23 cellular contexts compared by ENCODE assay signal in the genomic region with DNA sequence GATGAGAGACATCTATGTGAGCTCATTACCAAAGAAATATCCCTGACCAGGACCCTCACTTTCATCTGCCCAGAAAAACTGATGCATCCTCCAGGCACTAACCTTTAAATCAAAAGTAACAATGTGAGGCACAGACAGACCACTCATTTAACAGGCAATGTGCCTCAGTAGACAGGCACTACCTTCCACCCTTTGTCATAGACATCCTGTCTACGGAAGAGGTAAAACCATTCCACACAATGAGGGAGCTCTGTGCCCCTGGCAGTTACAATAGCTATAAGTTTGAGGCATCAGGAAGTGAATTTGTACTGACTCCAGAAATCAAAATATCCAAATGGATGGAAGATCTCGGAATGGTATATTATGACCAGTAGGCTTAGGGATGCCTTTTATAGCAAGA. TPM values are rescaled to one million over a fixed set of nuclear protein-coding genes. Genes with fewer than 3 reads are reported as not detected.
"Had no signal": no experiment of that assay in that cellular context is flagged by ENCODE, and none has a peak within 500 bp of the region (broad histone marks: within the 10 kb centered on the region; RNA-seq: fewer than 3 reads in every experiment).

No MANE protein-coding gene starts in this region.

- H3K9me3 ChIP-seq: neutrophil, right lobe of liver, thyroid gland, upper lobe of left lung had no signal

- H3K36me3 ChIP-seq: neutrophil, right lobe of liver, thyroid gland, upper lobe of left lung had no signal

- H3K27ac Mint-ChIP-seq: activated CD4-positive, alpha-beta T cell treated with anti-CD3 and anti-CD28 coated beads, Interleukin-2, amount 10 ng/mL, durations not matched to agents 7 days and 5 days; activated CD8-positive, alpha-beta T cell treated with anti-CD3 and anti-CD28 coated beads for 36 hours; activated naive CD8-positive, alpha-beta T cell treated with anti-CD3 and anti-CD28 coated beads, Interleukin-2, amount 50 U/mL, for 24 hours; activated T-helper 17 cell treated with anti-CD3 and anti-CD28 coated beads, Interleukin-2, amount 50 U/mL, for 72 hours; nephron; T-helper 17 cell had no signal

- H3K9me3 Mint-ChIP-seq: activated CD4-positive, alpha-beta T cell treated with anti-CD3 and anti-CD28 coated beads, Interleukin-2, amount 10 ng/mL, durations not matched to agents 7 days and 5 days; activated CD8-positive, alpha-beta T cell treated with anti-CD3 and anti-CD28 coated beads for 36 hours; activated naive CD8-positive, alpha-beta T cell treated with anti-CD3 and anti-CD28 coated beads, Interleukin-2, amount 50 U/mL, for 24 hours; activated T-cell treated with anti-CD3 and anti-CD28 coated beads, Interleukin-2, amount 50 U/mL, for 4 hours; activated T-helper 17 cell treated with anti-CD3 and anti-CD28 coated beads, Interleukin-2, amount 50 U/mL, for 72 hours; nephron had no signal

- DNase-seq: activated CD4-positive, alpha-beta T cell treated with anti-CD3 and anti-CD28 coated beads for 1 hour; activated CD4-positive, alpha-beta T cell treated with anti-CD3 and anti-CD28 coated beads, Interleukin-2, amount 10 ng/mL, durations not matched to agents 7 days and 5 days; activated CD8-positive, alpha-beta T cell treated with anti-CD3 and anti-CD28 coated beads for 36 hours; activated gamma-delta T cell treated with Interleukin-2 at 50 U/mL for 16 hours; activated naive CD4-positive, alpha-beta T cell treated with anti-CD3 and anti-CD28 coated beads, Interleukin-2, amount 50 U/mL, for 16 hours; activated naive CD8-positive, alpha-beta T cell treated with anti-CD3 and anti-CD28 coated beads, Interleukin-2, amount 50 U/mL, for 24 hours; activated T-cell treated with anti-CD3 and anti-CD28 coated beads, Interleukin-2, amount 50 U/mL, for 4 hours; amygdala; central memory CD4-positive, alpha-beta T cell; effector CD4-positive, alpha-beta T cell; glutamatergic neuron; hippocampal formation; mammary epithelial cell; right lobe of liver; stimulated activated CD4-positive, alpha-beta T cell treated with anti-CD3 and anti-CD28 coated beads, Interleukin-2, amount 100 ng/mL, for 48 hours; stimulated activated naive CD8-positive, alpha-beta T cell treated with anti-CD3 and anti-CD28 coated beads, Interleukin-15, Interleukin-2, amounts not matched to agents 100 U/mL and 50 U/mL, for 24 hours; substantia nigra; T-helper 17 cell; thyroid gland; upper lobe of left lung had no signal

- H3K4me1 Mint-ChIP-seq: T-helper 17 cell had no signal

- H3K27me3 ChIP-seq: right lobe of liver, thyroid gland, upper lobe of left lung had no signal

- H3K27ac ChIP-seq: neutrophil, right lobe of liver, thyroid gland had no signal

- ATAC-seq: activated CD8-positive, alpha-beta T cell treated with anti-CD3 and anti-CD28 coated beads for 36 hours; activated naive CD8-positive, alpha-beta T cell treated with anti-CD3 and anti-CD28 coated beads, Interleukin-2, amount 50 U/mL, for 24 hours; activated T-cell treated with anti-CD3 and anti-CD28 coated beads, Interleukin-2, amount 50 U/mL, for 4 hours; activated T-helper 17 cell treated with anti-CD3 and anti-CD28 coated beads, Interleukin-2, amount 50 U/mL, for 72 hours; right lobe of liver; stimulated activated naive CD8-positive, alpha-beta T cell treated with anti-CD3 and anti-CD28 coated beads, Interleukin-15, Interleukin-2, amounts not matched to agents 100 U/mL and 50 U/mL, for 24 hours; T-helper 17 cell had no signal

- H3K4me1 ChIP-seq: right lobe of liver had no signal

- H3K4me3 ChIP-seq: right lobe of liver, thyroid gland, upper lobe of left lung had no signal

- H3K4me3 Mint-ChIP-seq: activated CD4-positive, alpha-beta T cell treated with anti-CD3 and anti-CD28 coated beads, Interleukin-2, amount 10 ng/mL, durations not matched to agents 7 days and 5 days; activated CD8-positive, alpha-beta T cell treated with anti-CD3 and anti-CD28 coated beads for 36 hours; activated naive CD8-positive, alpha-beta T cell treated with anti-CD3 and anti-CD28 coated beads, Interleukin-2, amount 50 U/mL, for 24 hours; activated T-cell treated with anti-CD3 and anti-CD28 coated beads, Interleukin-2, amount 50 U/mL, for 4 hours; activated T-helper 17 cell treated with anti-CD3 and anti-CD28 coated beads, Interleukin-2, amount 50 U/mL, for 72 hours; nephron; T-helper 17 cell had no signal

RNA-seq across cellular contexts. Expression of gene CAVIN3, which starts 6.7 kb away (rescaled TPM):
- total RNA-seq: T-helper 17 cell had no signal
